25 cellular contexts compared by ENCODE assay signal in genomic region chr2:125615438-125615837, GRCh38.
"Had no signal": no experiment of that assay in that cellular context is flagged by ENCODE, and none has a peak within 500 bp of the region (broad histone marks: within the 10 kb centered on the region; RNA-seq: fewer than 3 reads in every experiment).

No MANE protein-coding gene starts in this region.

- H3K27ac ChIP-seq: stomach, suprapubic skin, testis, thoracic aorta, thyroid gland, tibial artery, tibial nerve, transverse colon, upper lobe of left lung, upper lobe of right lung, uterus, vagina had no signal

- ATAC-seq: stimulated activated effector memory CD8-positive, alpha-beta T cell treated with anti-CD3 and anti-CD28 coated beads, Interleukin-12 subunit alpha, Interleukin-12 subunit beta, amount 100 ng/mL, for 72 hours; stimulated activated naive B cell treated with anti-CD40 and anti-IgM and Interleukin-4, amounts not matched to agents 10 μg/mL and 1 μg/mL and 100 μg/mL, for 72 hours; stimulated activated naive CD8-positive, alpha-beta T cell treated with anti-CD3 and anti-CD28 coated beads, Interleukin-15, amount 100 ng/mL, for 72 hours; stimulated activated naive CD8-positive, alpha-beta T cell treated with anti-CD3 and anti-CD28 coated beads, Interleukin-15, Interleukin-2, amounts not matched to agents 100 U/mL and 50 U/mL, for 24 hours; upper lobe of right lung had no signal

- H3K4me3 ChIP-seq: stomach, suprapubic skin, testis, thoracic aorta, thyroid gland, tibial artery, tibial nerve, transverse colon, upper lobe of left lung, upper lobe of right lung, uterus, vagina had no signal

- FAIRE-seq: urothelium cell line had no signal

- H3K9me3 ChIP-seq: stomach, suprapubic skin, testis, thoracic aorta, thyroid gland, tibial artery, tibial nerve, transverse colon, upper lobe of left lung, upper lobe of right lung, uterus, vagina had no signal

- DNase-seq: stimulated activated CD4-positive, alpha-beta T cell treated with anti-CD3 and anti-CD28 coated beads, Interleukin-2, amount 100 ng/mL, for 48 hours; stimulated activated CD4-positive, alpha-beta T cell treated with anti-CD3 and anti-CD28 coated beads, Interleukin-4, amount 100 ng/mL, for 1 hour; stimulated activated CD4-positive, alpha-beta T cell treated with anti-CD3 and anti-CD28 coated beads, Interleukin-4, amount 100 ng/mL, for 24 hours; stimulated activated CD4-positive, alpha-beta T cell treated with anti-CD3 and anti-CD28 coated beads, Interleukin-4, amount 100 ng/mL, for 4 hours; stimulated activated CD8-positive, alpha-beta memory T cell treated with anti-CD3 and anti-CD28 coated beads, Interleukin-4, amount 100 ng/mL, for 48 hours; stimulated activated naive B cell treated with anti-CD40 and anti-IgM and Interleukin-4, amounts not matched to agents 10 μg/mL and 1 μg/mL and 100 μg/mL, for 72 hours; stimulated activated naive CD4-positive, alpha-beta T cell; stimulated activated naive CD8-positive, alpha-beta T cell treated with anti-CD3 and anti-CD28 coated beads, Interleukin-15, amount 100 ng/mL, for 72 hours; stimulated activated naive CD8-positive, alpha-beta T cell treated with anti-CD3 and anti-CD28 coated beads, Interleukin-15, Interleukin-2, amounts not matched to agents 100 U/mL and 50 U/mL, for 24 hours; stomach; substantia nigra; testis; thyroid gland; tibial artery; transverse colon; trophoblast cell; upper lobe of left lung; upper lobe of right lung; uterus had no signal

- H3K36me3 ChIP-seq: stomach, suprapubic skin, thoracic aorta, thyroid gland, tibial artery, tibial nerve, transverse colon, upper lobe of left lung, upper lobe of right lung, uterus, vagina had no signal

- H3K27me3 ChIP-seq: stomach, suprapubic skin, testis, thyroid gland, tibial artery, tibial nerve, transverse colon, upper lobe of left lung, upper lobe of right lung, uterus, vagina had no signal

- H3K4me1 ChIP-seq: stomach, suprapubic skin, testis, thyroid gland, tibial artery, tibial nerve, transverse colon, upper lobe of left lung, upper lobe of right lung, uterus, vagina had no signal
